ENCODE assay signal across 2 cellular contexts in genomic region chr15:98410328-98410727, GRCh38.
TF ChIP-seq lines count a peak whose summit lies in the region.

No MANE protein-coding gene starts in this region.

TF ChIP-seq in HepG2, 621 proteins besides CTCF, POLR2A, EP300 and RAD21:
- peak; percentile 95 for TF ChIP-seq ZNF12 (CRISPR knock-in tag; IDR thresholded peaks at IDR 0.05)
- no peak for TF ChIP-seq ZNF574 (CRISPR knock-in tag; IDR thresholded peaks at IDR 0.05)
- TF ChIP-seq ZNF570 (CRISPR knock-in tag; IDR thresholded peaks at IDR 0.05; ENCODE audit: borderline replicate concordance) = no peak

TF ChIP-seq in K562, 482 proteins besides CTCF, POLR2A, EP300 and RAD21:
- no peak for TF ChIP-seq ZNF282 (CRISPR knock-in tag; IDR thresholded peaks at IDR 0.05)
- peak; percentile 88 for TF ChIP-seq ZNF12 (CRISPR knock-in tag; IDR thresholded peaks at IDR 0.05)
